Comparison of ENCODE assay signal across 1 cellular context in genomic region chr6:30955367-30956042, GRCh38.
TF ChIP-seq lines count a peak whose summit lies in the region.

No MANE protein-coding gene starts in this region.

TF ChIP-seq in H1, 55 proteins besides CTCF, POLR2A, EP300 and RAD21:
- peak; percentile 80; the same call in 1 of the 2 replicates for TF ChIP-seq EGR1 (IDR thresholded peaks at IDR 0.05; ENCODE audit: borderline replicate concordance, low read depth, low read length)
- TF ChIP-seq KDM4A (IDR thresholded peaks at IDR 0.05; ENCODE audit: low read depth, low read length, severe bottlenecking), result peak; percentile 69
- TF ChIP-seq PHF8 (conservative IDR thresholded peaks at IDR 0.05; ENCODE audit: low read depth, low read length), result 0 out of 2 replicates have a peak, but pooled peaks have one; percentile 47
- peak; percentile 77 for TF ChIP-seq TBP (IDR thresholded peaks at IDR 0.05; ENCODE audit: low read depth, low read length)
- TF ChIP-seq ASH2L (IDR thresholded peaks at IDR 0.05; ENCODE audit: low read length), result peak; percentile 75
- TF ChIP-seq GTF2F1 (IDR thresholded peaks at IDR 0.05; ENCODE audit: borderline replicate concordance, low read depth, low read length), result no peak
- TF ChIP-seq TAF7 (optimal IDR thresholded peaks at IDR 0.05; ENCODE audit: borderline replicate concordance, low read depth, low read length), result peak; percentile 81
- 0 out of 2 replicates have a peak, but pooled peaks have one; percentile 14 for TF ChIP-seq SUZ12 (IDR thresholded peaks at IDR 0.05; ENCODE audit: low read length)
- no peak for TF ChIP-seq JUND (IDR thresholded peaks at IDR 0.05; ENCODE audit: low read length)
- TF ChIP-seq BACH1 (IDR thresholded peaks at IDR 0.05; ENCODE audit: low read length), result no peak
- no peak for TF ChIP-seq YY1 (IDR thresholded peaks at IDR 0.05; ENCODE audit: low read depth, low read length)
- TF ChIP-seq CTBP2 (IDR thresholded peaks at IDR 0.05; ENCODE audit: borderline replicate concordance, insufficient read depth, insufficient read length, low read length), result no peak
- TF ChIP-seq CHD2 (IDR thresholded peaks at IDR 0.05; ENCODE audit: low read length), result 0 out of 2 replicates have a peak, but pooled peaks have one; percentile 6
- TF ChIP-seq E2F6 (IDR thresholded peaks at IDR 0.05), result peak; percentile 52
- TF ChIP-seq SIN3A (conservative IDR thresholded peaks at IDR 0.05 in 1 of 2, IDR thresholded peaks at IDR 0.05 in 1 of 2; ENCODE audit: low read depth in 1 of 2, low read length in 2 of 2), result no peak
- no peak for TF ChIP-seq RFX5 (IDR thresholded peaks at IDR 0.05; ENCODE audit: borderline replicate concordance, low read depth, low read length)
- TF ChIP-seq CHD7 (IDR thresholded peaks at IDR 0.05; ENCODE audit: insufficient replicate concordance, low read length), result no peak
- peak; percentile 85; the same call in 1 of the 2 replicates for TF ChIP-seq GABPA (IDR thresholded peaks at IDR 0.05; ENCODE audit: borderline replicate concordance, insufficient read depth, low read length)
- TF ChIP-seq NRF1 (IDR thresholded peaks at IDR 0.05; ENCODE audit: low read depth, low read length), result no peak
- no peak for TF ChIP-seq TEAD4 (IDR thresholded peaks at IDR 0.05; ENCODE audit: low read depth, low read length)
- TF ChIP-seq ZNF274 (IDR thresholded peaks at IDR 0.05; ENCODE audit: borderline replicate concordance, extremely low read depth, low read length), result no peak
- TF ChIP-seq TAF1 (IDR thresholded peaks at IDR 0.05; ENCODE audit: low read depth, low read length), result peak; percentile 93
TF ChIP-seq in H1: peak in this region for 11.
